Comparison of ENCODE assay signal across 8 cellular contexts in the genomic region with DNA sequence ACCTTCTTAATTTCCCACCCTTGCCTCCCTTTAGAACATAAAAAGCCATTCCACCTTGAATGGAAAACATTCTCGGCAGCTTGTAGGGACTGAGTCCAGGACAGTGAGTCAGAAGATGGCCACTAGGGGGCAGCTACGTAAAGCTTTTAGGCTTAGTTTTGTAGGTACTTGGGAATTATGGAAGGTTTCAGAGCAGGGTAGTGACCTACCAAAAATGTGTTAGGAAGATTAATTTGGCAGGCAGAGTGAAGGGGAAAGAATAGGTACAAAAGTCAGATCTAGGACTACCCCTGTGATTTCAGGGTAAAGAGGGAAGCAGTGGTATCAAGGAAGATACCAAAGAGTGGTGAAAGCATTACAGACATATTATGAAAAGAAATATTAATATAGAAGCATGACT.
A peak's percentile ranks its signal among the peaks of the same experiment; 100 is the strongest.
DNase-seq lines count a peak whose midpoint lies in the region; ATAC-seq and TF ChIP-seq lines count a peak whose summit lies in the region.

No MANE protein-coding gene starts in this region.

- H3K4me3 ChIP-seq in CD8-positive, alpha-beta T cell (ENCODE audit: low read depth, low read length), result no peak overlapping the region
- H3K4me3 ChIP-seq in left ventricle myocardium inferior, result no peak overlapping the region
- no peak overlapping the region for H3K4me3 ChIP-seq in retinal pigment epithelial cell (ENCODE audit: low read length)

- H3K27ac ChIP-seq in CD8-positive, alpha-beta T cell (ENCODE audit: low read depth, low read length), result no peak overlapping the region
- no peak overlapping the region for H3K27ac ChIP-seq in left ventricle myocardium inferior (replicated peaks)

- CTCF ChIA-PET in CD8-positive, alpha-beta T cell (lab: Charles Lee), result interaction anchor here (0.7 to 1.3 kb wide), 5 partner anchors 10 to 1338 kb away, joined by 3 read pairs; no protein-coding TSS in a partner anchor

- H3K27ac Mint-ChIP-seq in CD8-positive, alpha-beta T cell, result no peak overlapping the region
- H3K27ac Mint-ChIP-seq in activated T-helper 2 cell treated with anti-CD3 and anti-CD28 coated beads, Interferon-gamma antibody, Interleukin-2, Interleukin-4, amounts not matched to agents 10 μg/mL and 5 μg/mL and 100 μg/mL, durations not matched to agents 14 hours and 24 hours and 36 hours, result no peak overlapping the region

- no peaks in the 10 kb centered on the region for H3K9me3 ChIP-seq in CD8-positive, alpha-beta T cell (ENCODE audit: low read length)
- peaks cover 14% of the 10 kb centered on the region for H3K9me3 ChIP-seq in left ventricle myocardium inferior (replicated peaks)

- no peaks in the 10 kb centered on the region for H3K4me1 Mint-ChIP-seq in CD8-positive, alpha-beta T cell (ENCODE audit: low read depth)
- H3K4me1 Mint-ChIP-seq in activated T-helper 2 cell treated with anti-CD3 and anti-CD28 coated beads, Interferon-gamma antibody, Interleukin-2, Interleukin-4, amounts not matched to agents 10 μg/mL and 5 μg/mL and 100 μg/mL, durations not matched to agents 14 hours and 24 hours and 36 hours (ENCODE audit: low read depth), result no peaks in the 10 kb centered on the region

- no peaks in the 10 kb centered on the region for H3K36me3 ChIP-seq in CD8-positive, alpha-beta T cell (ENCODE audit: insufficient read depth, low read length)
- H3K36me3 ChIP-seq in left ventricle myocardium inferior, result no peaks in the 10 kb centered on the region

- peak; percentile 43 for TF ChIP-seq CTCF in CD8-positive, alpha-beta T cell (IDR thresholded peaks at IDR 0.05)
- TF ChIP-seq CTCF in left ventricle myocardium inferior (IDR thresholded peaks at IDR 0.05; ENCODE audit: borderline replicate concordance) (peak; percentile 87), retinal pigment epithelial cell (conservative IDR thresholded peaks at IDR 0.05; ENCODE audit: low read depth, low read length) (peak; percentile 76)

- H3K4me3 Mint-ChIP-seq in CD8-positive, alpha-beta T cell, result no peak overlapping the region
- H3K4me3 Mint-ChIP-seq in activated T-helper 2 cell treated with anti-CD3 and anti-CD28 coated beads, Interferon-gamma antibody, Interleukin-2, Interleukin-4, amounts not matched to agents 10 μg/mL and 5 μg/mL and 100 μg/mL, durations not matched to agents 14 hours and 24 hours and 36 hours (ENCODE audit: low read depth), result no peak overlapping the region

- H3K27me3 Mint-ChIP-seq in CD8-positive, alpha-beta T cell (ENCODE audit: low read depth), result peaks cover 6% of the 10 kb centered on the region
- H3K27me3 Mint-ChIP-seq in activated T-helper 2 cell treated with anti-CD3 and anti-CD28 coated beads, Interferon-gamma antibody, Interleukin-2, Interleukin-4, amounts not matched to agents 10 μg/mL and 5 μg/mL and 100 μg/mL, durations not matched to agents 14 hours and 24 hours and 36 hours (ENCODE audit: low read depth), result peaks cover 10% of the 10 kb centered on the region

- intact Hi-C loops in CD8-positive, alpha-beta T cell (cut with DNase I, micrococcal nuclease), result loop anchor here in 1 of 2 experiments (2.0 kb wide), 1 partner anchor 1339 kb away; no protein-coding TSS in a partner anchor
- intact Hi-C loops in left ventricle myocardium inferior (cut with micrococcal nuclease), result no loop called here
- intact Hi-C loops in activated T-helper 2 cell treated with anti-CD3 and anti-CD28 coated beads, Interferon-gamma antibody, Interleukin-2, Interleukin-4, amounts not matched to agents 10 μg/mL and 5 μg/mL and 100 μg/mL, durations not matched to agents 14 hours and 24 hours and 36 hours (cut with micrococcal nuclease), result loop anchor here (2.0 kb wide), 1 partner anchor 685 kb away; no protein-coding TSS in a partner anchor

- no peaks in the 10 kb centered on the region for H3K4me1 ChIP-seq in CD8-positive, alpha-beta T cell (ENCODE audit: insufficient read depth, low read length)
- peaks cover 17% of the 10 kb centered on the region for H3K4me1 ChIP-seq in left ventricle myocardium inferior

- peaks cover 4% of the 10 kb centered on the region for H3K9me3 Mint-ChIP-seq in CD8-positive, alpha-beta T cell
- H3K9me3 Mint-ChIP-seq in activated T-helper 2 cell treated with anti-CD3 and anti-CD28 coated beads, Interferon-gamma antibody, Interleukin-2, Interleukin-4, amounts not matched to agents 10 μg/mL and 5 μg/mL and 100 μg/mL, durations not matched to agents 14 hours and 24 hours and 36 hours, result no peaks in the 10 kb centered on the region

- ATAC-seq in CD8-positive, alpha-beta T cell, result no peak
- ATAC-seq in GM18867 (IDR thresholded peaks at IDR 0.05; ENCODE audit: unreplicated experiment) (peak; percentile 77), HG03097 (IDR thresholded peaks at IDR 0.05; ENCODE audit: low FRiP score, unreplicated experiment) (peak; percentile 70)

- DNase-seq in CD8-positive, alpha-beta T cell, result peak in 5 of 7 experiments; percentile 3 to 40 (median 9)
- DNase-seq in NCI-H226 (peak; percentile 29), activated T-cell treated with anti-CD3 and anti-CD28 coated beads for 48 hours (ENCODE audit: low read depth) (peak; percentile 12), left ventricle myocardium inferior (peak; percentile 51), retinal pigment epithelial cell (ENCODE audit: low read depth) (peak; percentile 62)
- DNase-seq in activated T-helper 2 cell treated with anti-CD3 and anti-CD28 coated beads, Interferon-gamma antibody, Interleukin-2, Interleukin-4, amounts not matched to agents 10 μg/mL and 5 μg/mL and 100 μg/mL, durations not matched to agents 14 hours and 24 hours and 36 hours (ENCODE audit: low spot score), result no peak

- H3K27me3 ChIP-seq in CD8-positive, alpha-beta T cell (ENCODE audit: insufficient read depth, low read length), result no peaks in the 10 kb centered on the region
- no peaks in the 10 kb centered on the region for H3K27me3 ChIP-seq in left ventricle myocardium inferior (ENCODE audit: low read depth)

- no peaks in the 10 kb centered on the region for H3K36me3 Mint-ChIP-seq in CD8-positive, alpha-beta T cell
- no peaks in the 10 kb centered on the region for H3K36me3 Mint-ChIP-seq in activated T-helper 2 cell treated with anti-CD3 and anti-CD28 coated beads, Interferon-gamma antibody, Interleukin-2, Interleukin-4, amounts not matched to agents 10 μg/mL and 5 μg/mL and 100 μg/mL, durations not matched to agents 14 hours and 24 hours and 36 hours (ENCODE audit: low read depth)

- POLR2A ChIA-PET in CD8-positive, alpha-beta T cell (lab: Charles Lee), result no interaction called here
